8 cellular contexts compared by ENCODE assay signal in genomic region chr20:15164726-15165125, GRCh38.
"Had no signal": no experiment of that assay in that cellular context is flagged by ENCODE, and none has a peak within 500 bp of the region (broad histone marks: within the 10 kb centered on the region; RNA-seq: fewer than 3 reads in every experiment).

No MANE protein-coding gene starts in this region.

- ATAC-seq: GM12878 had no signal

- H3K4me3 ChIP-seq: GM12878 had no signal

- FAIRE-seq: G401.6, GM12878, GM12891, GM12892, GM18507, GM19239 had no signal

- DNase-seq: GDM1, GF-D8 had no signal
